ENCODE assay signal across 1 cellular context in the genomic region with DNA sequence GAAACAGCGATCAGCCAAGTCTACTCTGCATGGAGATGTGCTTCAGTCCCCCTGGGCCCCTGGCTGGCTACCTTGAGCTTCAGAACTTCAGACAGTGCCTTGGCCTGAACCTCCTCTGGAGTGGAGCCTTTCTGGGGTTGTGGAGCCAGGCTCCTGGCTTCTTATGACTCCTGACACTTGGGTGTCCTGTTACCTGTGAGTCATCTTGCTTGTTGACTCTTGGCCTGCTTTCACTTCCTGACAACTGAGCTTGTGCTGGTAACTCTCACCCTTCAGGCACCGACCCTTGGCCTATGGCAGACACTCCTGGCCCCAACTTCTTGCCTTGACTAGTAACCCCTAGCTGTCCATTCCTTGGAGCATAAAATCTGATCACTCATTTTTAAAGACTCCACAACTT.
TF ChIP-seq lines count a peak whose summit lies in the region.

No MANE protein-coding gene starts in this region.

TF ChIP-seq in GM12878, 131 proteins besides CTCF, POLR2A, EP300 and RAD21:
- TF ChIP-seq DPF2 (IDR thresholded peaks at IDR 0.05) (no peak), SPI1 (IDR thresholded peaks at IDR 0.05; ENCODE audit: borderline replicate concordance, insufficient read depth, low read depth, low read length) (peak; percentile 37; the same call in 1 of the 2 replicates), NFXL1 (IDR thresholded peaks at IDR 0.05; ENCODE audit: borderline replicate concordance) (no peak), JUNB (IDR thresholded peaks at IDR 0.05) (no peak), LARP7 (IDR thresholded peaks at IDR 0.05) (no peak)
